23 cellular contexts compared by ENCODE assay signal in the genomic region with DNA sequence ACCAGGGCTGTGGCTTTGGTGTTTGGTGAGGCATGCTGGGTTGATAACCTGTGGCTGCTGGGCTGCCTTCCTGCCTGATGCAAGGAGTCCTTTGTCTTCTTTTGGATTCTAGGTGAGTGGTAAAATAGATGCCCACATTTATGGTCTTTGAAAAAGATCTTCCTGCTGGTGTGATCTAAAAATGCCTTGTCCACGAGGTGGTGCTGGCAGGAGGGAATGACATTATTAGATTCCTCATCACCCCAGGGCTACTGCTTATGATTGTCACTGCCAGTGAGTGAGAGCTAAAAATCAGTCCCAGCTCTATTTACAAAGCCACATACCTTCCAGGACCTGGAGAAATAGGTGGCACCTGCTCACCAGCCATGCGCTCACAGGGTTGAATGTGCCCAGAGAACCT.
A peak's percentile ranks its signal among the peaks of the same experiment; 100 is the strongest.
DNase-seq lines count a peak whose midpoint lies in the region; ATAC-seq, FAIRE-seq and TF ChIP-seq lines count a peak whose summit lies in the region.
"Had no signal": no experiment of that assay in that cellular context is flagged by ENCODE, and none has a peak within 500 bp of the region (broad histone marks: within the 10 kb centered on the region; RNA-seq: fewer than 3 reads in every experiment).

No MANE protein-coding gene starts in this region.

- CTCF ChIA-PET in activated CD4-positive, alpha-beta T cell treated with anti-CD3 and anti-CD28 coated beads, Interleukin-2, amount 10 ng/mL, durations not matched to agents 7 days and 5 days (lab: Charles Lee), result no interaction called here

- H3K9me3 Mint-ChIP-seq in activated CD4-positive, alpha-beta T cell treated with anti-CD3 and anti-CD28 coated beads, Interleukin-2, amount 10 ng/mL, durations not matched to agents 7 days and 5 days, result no peaks in the 10 kb centered on the region
- H3K9me3 Mint-ChIP-seq: CD8-positive, alpha-beta T cell had no signal

- FAIRE-seq in GM12891 (lab: Jason Lieb, UNC), result no peak
- FAIRE-seq: A204.1, G401.6, GM12878, islet of Langerhans had no signal

- TF ChIP-seq EP300 in Ishikawa (IDR thresholded peaks at IDR 0.05; ENCODE audit: borderline replicate concordance), result no peak

- H3K4me3 Mint-ChIP-seq in activated CD4-positive, alpha-beta T cell treated with anti-CD3 and anti-CD28 coated beads, Interleukin-2, amount 10 ng/mL, durations not matched to agents 7 days and 5 days, result no peak overlapping the region
- H3K4me3 Mint-ChIP-seq: activated CD4-positive, alpha-beta T cell treated with anti-CD3 and anti-CD28 coated beads for 36 hours; CD8-positive, alpha-beta T cell had no signal

- H3K27me3 Mint-ChIP-seq in activated CD4-positive, alpha-beta T cell treated with anti-CD3 and anti-CD28 coated beads, Interleukin-2, amount 10 ng/mL, durations not matched to agents 7 days and 5 days, result peaks cover 8% of the 10 kb centered on the region

- ATAC-seq in left lobe of liver (peak; percentile 30), HG02623 (IDR thresholded peaks at IDR 0.05; ENCODE audit: unreplicated experiment) (no peak)
- ATAC-seq: activated CD4-positive, alpha-beta T cell treated with anti-CD3 and anti-CD28 coated beads for 36 hours; CD8-positive, alpha-beta T cell; GM12878; upper lobe of right lung had no signal

- DNase-seq in NCI-H1417 (lab: John Stamatoyannopoulos, UW) (peak in 2 of 3 experiments; percentile 11 to 72), NCI-H1417 treated with DMSO at 0.1 percent for 48 hours (lab: John Stamatoyannopoulos, UW) (no peak), SW480 (ENCODE audit: low spot score) (peak; percentile 37), left lobe of liver (ENCODE audit: low spot score) (no peak), GM12891 (ENCODE audit: insufficient read length, low spot score) (no peak)
- DNase-seq in activated CD4-positive, alpha-beta T cell treated with anti-CD3 and anti-CD28 coated beads, Interleukin-2, amount 10 ng/mL, durations not matched to agents 7 days and 5 days, result no peak
- DNase-seq: activated CD4-positive, alpha-beta T cell treated with anti-CD3 and anti-CD28 coated beads for 36 hours; activated effector memory CD4-positive, alpha-beta T cell treated with Interleukin-2 at 50 U/mL for 16 hours; adrenal gland; CD8-positive, alpha-beta T cell; central memory CD4-positive, alpha-beta T cell; effector CD8-positive, alpha-beta T cell; NCI-H2171; sigmoid colon; stomach; T-helper 9 cell; upper lobe of right lung had no signal

- POLR2A ChIA-PET in activated CD4-positive, alpha-beta T cell treated with anti-CD3 and anti-CD28 coated beads, Interleukin-2, amount 10 ng/mL, durations not matched to agents 7 days and 5 days (lab: Charles Lee), result no interaction called here

- TF ChIP-seq RAD21 in Ishikawa (IDR thresholded peaks at IDR 0.05; ENCODE audit: low read depth), result peak; percentile 15; the same call in 1 of the 2 replicates

- H3K36me3 Mint-ChIP-seq in activated CD4-positive, alpha-beta T cell treated with anti-CD3 and anti-CD28 coated beads, Interleukin-2, amount 10 ng/mL, durations not matched to agents 7 days and 5 days (ENCODE audit: low read depth), result no peaks in the 10 kb centered on the region
- H3K36me3 Mint-ChIP-seq: CD8-positive, alpha-beta T cell had no signal

- TF ChIP-seq POLR2A in GM12891 (IDR thresholded peaks at IDR 0.05; ENCODE audit: low read depth, low read length), result no peak

- H3K4me1 Mint-ChIP-seq in activated CD4-positive, alpha-beta T cell treated with anti-CD3 and anti-CD28 coated beads, Interleukin-2, amount 10 ng/mL, durations not matched to agents 7 days and 5 days, result no peaks in the 10 kb centered on the region
- H3K4me1 Mint-ChIP-seq: activated CD4-positive, alpha-beta T cell treated with anti-CD3 and anti-CD28 coated beads for 36 hours had no signal

- H3K27ac Mint-ChIP-seq in activated CD4-positive, alpha-beta T cell treated with anti-CD3 and anti-CD28 coated beads, Interleukin-2, amount 10 ng/mL, durations not matched to agents 7 days and 5 days, result no peak overlapping the region
- H3K27ac Mint-ChIP-seq: activated CD4-positive, alpha-beta T cell treated with anti-CD3 and anti-CD28 coated beads for 36 hours; CD8-positive, alpha-beta T cell had no signal

TF ChIP-seq in Ishikawa, 13 proteins besides CTCF, POLR2A, EP300 and RAD21:
- TF ChIP-seq CEBPB (IDR thresholded peaks at IDR 0.05), result no peak
- TF ChIP-seq EGR1 (IDR thresholded peaks at IDR 0.05), result no peak
- TF ChIP-seq TCF12 (IDR thresholded peaks at IDR 0.05; ENCODE audit: low read depth), result no peak
- TF ChIP-seq, protein P1, sequence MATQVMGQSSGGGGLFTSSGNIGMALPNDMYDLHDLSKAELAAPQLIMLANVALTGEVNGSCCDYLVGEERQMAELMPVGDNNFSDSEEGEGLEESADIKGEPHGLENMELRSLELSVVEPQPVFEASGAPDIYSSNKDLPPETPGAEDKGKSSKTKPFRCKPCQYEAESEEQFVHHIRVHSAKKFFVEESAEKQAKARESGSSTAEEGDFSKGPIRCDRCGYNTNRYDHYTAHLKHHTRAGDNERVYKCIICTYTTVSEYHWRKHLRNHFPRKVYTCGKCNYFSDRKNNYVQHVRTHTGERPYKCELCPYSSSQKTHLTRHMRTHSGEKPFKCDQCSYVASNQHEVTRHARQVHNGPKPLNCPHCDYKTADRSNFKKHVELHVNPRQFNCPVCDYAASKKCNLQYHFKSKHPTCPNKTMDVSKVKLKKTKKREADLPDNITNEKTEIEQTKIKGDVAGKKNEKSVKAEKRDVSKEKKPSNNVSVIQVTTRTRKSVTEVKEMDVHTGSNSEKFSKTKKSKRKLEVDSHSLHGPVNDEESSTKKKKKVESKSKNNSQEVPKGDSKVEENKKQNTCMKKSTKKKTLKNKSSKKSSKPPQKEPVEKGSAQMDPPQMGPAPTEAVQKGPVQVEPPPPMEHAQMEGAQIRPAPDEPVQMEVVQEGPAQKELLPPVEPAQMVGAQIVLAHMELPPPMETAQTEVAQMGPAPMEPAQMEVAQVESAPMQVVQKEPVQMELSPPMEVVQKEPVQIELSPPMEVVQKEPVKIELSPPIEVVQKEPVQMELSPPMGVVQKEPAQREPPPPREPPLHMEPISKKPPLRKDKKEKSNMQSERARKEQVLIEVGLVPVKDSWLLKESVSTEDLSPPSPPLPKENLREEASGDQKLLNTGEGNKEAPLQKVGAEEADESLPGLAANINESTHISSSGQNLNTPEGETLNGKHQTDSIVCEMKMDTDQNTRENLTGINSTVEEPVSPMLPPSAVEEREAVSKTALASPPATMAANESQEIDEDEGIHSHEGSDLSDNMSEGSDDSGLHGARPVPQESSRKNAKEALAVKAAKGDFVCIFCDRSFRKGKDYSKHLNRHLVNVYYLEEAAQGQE (IDR thresholded peaks at IDR 0.05; ENCODE audit: low read depth), result no peak
- TF ChIP-seq, protein P2, sequence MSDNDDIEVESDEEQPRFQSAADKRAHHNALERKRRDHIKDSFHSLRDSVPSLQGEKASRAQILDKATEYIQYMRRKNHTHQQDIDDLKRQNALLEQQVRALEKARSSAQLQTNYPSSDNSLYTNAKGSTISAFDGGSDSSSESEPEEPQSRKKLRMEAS (IDR thresholded peaks at IDR 0.05), result no peak
- no peak for TF ChIP-seq NFIC (IDR thresholded peaks at IDR 0.05)
- no peak for TF ChIP-seq CREB1 (IDR thresholded peaks at IDR 0.05; ENCODE audit: low read depth)
- TF ChIP-seq TEAD4 (IDR thresholded peaks at IDR 0.05), result no peak

TF ChIP-seq in GM12891, 5 proteins besides CTCF, POLR2A, EP300 and RAD21:
- TF ChIP-seq SPI1 (IDR thresholded peaks at IDR 0.05; ENCODE audit: low read depth, low read length), result no peak
- TF ChIP-seq TAF1 (IDR thresholded peaks at IDR 0.05; ENCODE audit: low read depth, low read length), result no peak
- TF ChIP-seq PAX5 (IDR thresholded peaks at IDR 0.05; ENCODE audit: insufficient read depth, low read length, severe bottlenecking), result no peak
- no peak for TF ChIP-seq POLR2AphosphoS5 (IDR thresholded peaks at IDR 0.05; ENCODE audit: low read depth, low read length)
- TF ChIP-seq POU2F2 (IDR thresholded peaks at IDR 0.05; ENCODE audit: low read depth, low read length), result no peak

Comparison
In these comparisons a context has a peak if more than half of its experiments do, and no peak if none do; other contexts are left out.
1. DNase-seq: peak in NCI-H1417 (2 of 3) and SW480 (single experiment); none in NCI-H1417 treated with DMSO at 0.1 percent for 48 hours (single experiment), left lobe of liver (single experiment), activated CD4-positive, alpha-beta T cell treated with anti-CD3 and anti-CD28 coated beads, Interleukin-2, amount 10 ng/mL, durations not matched to agents 7 days and 5 days (single experiment) and GM12891 (single experiment).